In genomic region chr2:106156305-106157288, GRCh38 we compare ENCODE assay signal across 21 cellular contexts. TPM values are rescaled to one million over a fixed set of nuclear protein-coding genes. Genes with fewer than 3 reads are reported as not detected.
A peak's percentile ranks its signal among the peaks of the same experiment; 100 is the strongest.
DNase-seq lines count a peak whose midpoint lies in the region; ATAC-seq and TF ChIP-seq lines count a peak whose summit lies in the region.
"Had no signal": no experiment of that assay in that cellular context is flagged by ENCODE, and none has a peak within 500 bp of the region (broad histone marks: within the 10 kb centered on the region; RNA-seq: fewer than 3 reads in every experiment).

No MANE protein-coding gene starts in this region.

- intact Hi-C loops in activated T-helper 2 cell treated with anti-CD3 and anti-CD28 coated beads, Interferon-gamma antibody, Interleukin-2, Interleukin-4, amounts not matched to agents 10 μg/mL and 5 μg/mL and 100 μg/mL, durations not matched to agents 14 hours and 24 hours and 36 hours (cut with micrococcal nuclease) = no loop called here
- intact Hi-C loops in activated CD4-positive, alpha-beta T cell treated with anti-CD3 and anti-CD28 coated beads for 36 hours (cut with DNase I, micrococcal nuclease) = no loop called here

- no peak overlapping the region for H3K4me2 ChIP-seq in H9 (ENCODE audit: insufficient read depth, insufficient read length, low read length)
- H3K4me2 ChIP-seq: A549 had no signal

- H3K9me3 Mint-ChIP-seq in activated T-cell treated with anti-CD3 and anti-CD28 coated beads, Interleukin-2, amount 50 U/mL, for 24 hours = peaks cover 20% of the 10 kb centered on the region
- H3K9me3 Mint-ChIP-seq in activated T-helper 2 cell treated with anti-CD3 and anti-CD28 coated beads, Interferon-gamma antibody, Interleukin-2, Interleukin-4, amounts not matched to agents 10 μg/mL and 5 μg/mL and 100 μg/mL, durations not matched to agents 14 hours and 24 hours and 36 hours = peaks cover 42% of the 10 kb centered on the region
- H3K9me3 Mint-ChIP-seq in H9 = peaks cover 0 to 2% of the 10 kb centered on the region in 2 experiments; a peak in 1 of 5 replicates
- H3K9me3 Mint-ChIP-seq in activated CD4-positive, alpha-beta T cell treated with anti-CD3 and anti-CD28 coated beads for 36 hours (ENCODE audit: low read depth) = peaks cover 14% of the 10 kb centered on the region

- H3K23ac ChIP-seq in H9 (ENCODE audit: insufficient read length, low read depth, low read length) = no peak overlapping the region

- H4K5ac ChIP-seq in H9 (ENCODE audit: insufficient read length, low read depth, low read length) = no peak overlapping the region

- H3K27ac ChIP-seq in H9 (ENCODE audit: insufficient read length, low read depth, low read length) = no peak overlapping the region
- H3K27ac ChIP-seq: A549, adrenal gland, neutrophil had no signal

- H3K4me3 Mint-ChIP-seq in activated T-cell treated with anti-CD3 and anti-CD28 coated beads, Interleukin-2, amount 50 U/mL, for 24 hours = no peak overlapping the region
- H3K4me3 Mint-ChIP-seq in activated T-helper 2 cell treated with anti-CD3 and anti-CD28 coated beads, Interferon-gamma antibody, Interleukin-2, Interleukin-4, amounts not matched to agents 10 μg/mL and 5 μg/mL and 100 μg/mL, durations not matched to agents 14 hours and 24 hours and 36 hours (ENCODE audit: low read depth) = no peak overlapping the region
- H3K4me3 Mint-ChIP-seq in H9 = no peak overlapping the region
- no peak overlapping the region for H3K4me3 Mint-ChIP-seq in activated CD4-positive, alpha-beta T cell treated with anti-CD3 and anti-CD28 coated beads for 36 hours

- WGBS in H9 (ENCODE audit: extremely low coverage, insufficient read length, low lambda C conversion rate) = no CpG with 5 or more reads among the region's 10 CpGs

- no peak overlapping the region for H3T11ph ChIP-seq in H9 (ENCODE audit: low read length)

- CTCF ChIA-PET in activated CD4-positive, alpha-beta T cell treated with anti-CD3 and anti-CD28 coated beads for 36 hours (lab: Charles Lee) = interaction anchor here (1.2 to 2.8 kb wide), 3 partner anchors 8 to 16 kb away, joined by 3 to 8 read pairs (median 4); no protein-coding TSS in a partner anchor

- no peak overlapping the region for H2AK5ac ChIP-seq in H9 (ENCODE audit: insufficient read length, low read length)

- H3K79me2 ChIP-seq in H9 (ENCODE audit: insufficient read depth, low read length) = no peaks in the 10 kb centered on the region

- no peak overlapping the region for H3K18ac ChIP-seq in H9 (ENCODE audit: insufficient read length, low read depth, low read length)

- H3K4me1 Mint-ChIP-seq in activated T-cell treated with anti-CD3 and anti-CD28 coated beads, Interleukin-2, amount 50 U/mL, for 24 hours (ENCODE audit: low read depth) = peaks cover 73% of the 10 kb centered on the region
- peaks cover 45% of the 10 kb centered on the region for H3K4me1 Mint-ChIP-seq in activated T-helper 2 cell treated with anti-CD3 and anti-CD28 coated beads, Interferon-gamma antibody, Interleukin-2, Interleukin-4, amounts not matched to agents 10 μg/mL and 5 μg/mL and 100 μg/mL, durations not matched to agents 14 hours and 24 hours and 36 hours (ENCODE audit: low read depth)
- peaks cover 7 to 13% of the 10 kb centered on the region in 2 experiments; a peak in 3 of 4 replicates for H3K4me1 Mint-ChIP-seq in H9
- H3K4me1 Mint-ChIP-seq in activated CD4-positive, alpha-beta T cell treated with anti-CD3 and anti-CD28 coated beads for 36 hours = peaks cover 58% of the 10 kb centered on the region

- H2BK20ac ChIP-seq in H9 (ENCODE audit: low read depth, low read length, poor library complexity, severe bottlenecking) = no peak overlapping the region

- ATAC-seq in activated CD4-positive, alpha-beta T cell treated with anti-CD3 and anti-CD28 coated beads for 36 hours = no peak
- ATAC-seq: A549; activated T-cell treated with anti-CD3 and anti-CD28 coated beads, Interleukin-2, amount 50 U/mL, for 72 hours; left ventricle myocardium superior; Right ventricle myocardium inferior had no signal

- no peak overlapping the region for H2BK12ac ChIP-seq in H9 (ENCODE audit: insufficient read length, low read depth, low read length)

- H2BK5ac ChIP-seq in H9 (ENCODE audit: insufficient read length, low read length) = no peak overlapping the region

- no peak overlapping the region for H2BK15ac ChIP-seq in H9 (ENCODE audit: low read depth, low read length)

- H3K23me2 ChIP-seq in H9 (ENCODE audit: insufficient read length, low read depth, low read length, poor library complexity, severe bottlenecking) = no peaks in the 10 kb centered on the region

- no peaks in the 10 kb centered on the region for H3K79me1 ChIP-seq in H9 (ENCODE audit: insufficient read depth, low read depth, low read length, poor library complexity, severe bottlenecking)

- POLR2A ChIA-PET in activated CD4-positive, alpha-beta T cell treated with anti-CD3 and anti-CD28 coated beads for 36 hours (lab: Charles Lee) = interaction anchor here (1.7 kb wide), 1 partner anchor 18 kb away, joined by 3 read pairs; no protein-coding TSS in a partner anchor

- no peak overlapping the region for H3K4ac ChIP-seq in H9 (ENCODE audit: low read depth, low read length)

- H3K36me3 Mint-ChIP-seq in activated T-cell treated with anti-CD3 and anti-CD28 coated beads, Interleukin-2, amount 50 U/mL, for 24 hours (ENCODE audit: low read depth) = peaks cover 93% of the 10 kb centered on the region
- peaks cover 93% of the 10 kb centered on the region for H3K36me3 Mint-ChIP-seq in activated T-helper 2 cell treated with anti-CD3 and anti-CD28 coated beads, Interferon-gamma antibody, Interleukin-2, Interleukin-4, amounts not matched to agents 10 μg/mL and 5 μg/mL and 100 μg/mL, durations not matched to agents 14 hours and 24 hours and 36 hours (ENCODE audit: low read depth)
- peaks cover 22 to 56% (median 46%) of the 10 kb centered on the region in 3 experiments; a peak in 6 of 7 replicates for H3K36me3 Mint-ChIP-seq in H9 (ENCODE audit: insufficient read depth in 1 of 3, low read depth in 3 of 3)
- H3K36me3 Mint-ChIP-seq in activated CD4-positive, alpha-beta T cell treated with anti-CD3 and anti-CD28 coated beads for 36 hours (ENCODE audit: low read depth) = peaks cover 75% of the 10 kb centered on the region

- H3K27ac Mint-ChIP-seq in activated T-cell treated with anti-CD3 and anti-CD28 coated beads, Interleukin-2, amount 50 U/mL, for 24 hours = peak overlapping the region; percentile 54
- peak overlapping the region; percentile 3 for H3K27ac Mint-ChIP-seq in activated T-helper 2 cell treated with anti-CD3 and anti-CD28 coated beads, Interferon-gamma antibody, Interleukin-2, Interleukin-4, amounts not matched to agents 10 μg/mL and 5 μg/mL and 100 μg/mL, durations not matched to agents 14 hours and 24 hours and 36 hours
- no peak overlapping the region for H3K27ac Mint-ChIP-seq in H9
- no peak overlapping the region for H3K27ac Mint-ChIP-seq in activated CD4-positive, alpha-beta T cell treated with anti-CD3 and anti-CD28 coated beads for 36 hours

- no peaks in the 10 kb centered on the region for H3K4me1 ChIP-seq in H9 (ENCODE audit: insufficient read depth, low read length)
- H3K4me1 ChIP-seq: A549 had no signal

- DNase-seq in activated T-cell treated with anti-CD3 and anti-CD28 coated beads, Interleukin-2, amount 50 U/mL, for 24 hours = no peak
- DNase-seq in activated T-cell treated with anti-CD3 and anti-CD28 coated beads, Interleukin-2, amount 50 U/mL, for 48 hours = no peak
- DNase-seq in LHCN-M2 (ENCODE audit: low read depth) (peak; percentile 36), fibroblast of villous mesenchyme (ENCODE audit: low read depth) (peak; percentile 27), H9 (no peak), COR-L47 (lab: John Stamatoyannopoulos, UW) (no peak)
- DNase-seq in activated T-helper 2 cell treated with anti-CD3 and anti-CD28 coated beads, Interferon-gamma antibody, Interleukin-2, Interleukin-4, amounts not matched to agents 10 μg/mL and 5 μg/mL and 100 μg/mL, durations not matched to agents 14 hours and 24 hours and 36 hours (ENCODE audit: low spot score) = no peak
- no peak for DNase-seq in activated CD4-positive, alpha-beta T cell treated with anti-CD3 and anti-CD28 coated beads for 36 hours
- DNase-seq: activated CD4-positive, alpha-beta T cell treated with anti-CD3 and anti-CD28 coated beads, Interleukin-2, amount 50 U/mL, for 1 hour; activated T-cell treated with anti-CD3 and anti-CD28 coated beads, Interleukin-2, amount 50 U/mL, for 72 hours; adrenal gland; C1 segment of cervical spinal cord; head of caudate nucleus; left ventricle myocardium superior; NCI-H2081 treated with DMSO at 0.1 percent for 48 hours; NCI-H510A treated with DMSO at 0.1 percent for 48 hours; SW 1271 had no signal

- TF ChIP-seq CTCF in fibroblast of villous mesenchyme (IDR thresholded peaks at IDR 0.05; ENCODE audit: insufficient read depth, low read depth, low read length) (no peak), H9 (conservative IDR thresholded peaks at IDR 0.05) (no peak)

- no peaks in the 10 kb centered on the region for H3K27me3 Mint-ChIP-seq in activated T-cell treated with anti-CD3 and anti-CD28 coated beads, Interleukin-2, amount 50 U/mL, for 24 hours
- no peaks in the 10 kb centered on the region for H3K27me3 Mint-ChIP-seq in activated T-helper 2 cell treated with anti-CD3 and anti-CD28 coated beads, Interferon-gamma antibody, Interleukin-2, Interleukin-4, amounts not matched to agents 10 μg/mL and 5 μg/mL and 100 μg/mL, durations not matched to agents 14 hours and 24 hours and 36 hours (ENCODE audit: low read depth)
- no peaks in the 10 kb centered on the region for H3K27me3 Mint-ChIP-seq in H9 (ENCODE audit: low read depth)
- H3K27me3 Mint-ChIP-seq in activated CD4-positive, alpha-beta T cell treated with anti-CD3 and anti-CD28 coated beads for 36 hours = no peaks in the 10 kb centered on the region
- H3K27me3 Mint-ChIP-seq: central memory CD8-positive, alpha-beta T cell had no signal

- H2AFZ ChIP-seq in H9 (ENCODE audit: low read length) = no peak overlapping the region

- H2BK120ac ChIP-seq in H9 (ENCODE audit: low read depth, low read length, poor library complexity, severe bottlenecking) = no peak overlapping the region

- no peak overlapping the region for H3K14ac ChIP-seq in H9 (ENCODE audit: insufficient read depth, low read length)

- no peak overlapping the region for H3K9ac ChIP-seq in H9 (ENCODE audit: extremely low read depth, insufficient read length, low read length)

- no peak overlapping the region for H4K8ac ChIP-seq in H9 (replicated peaks; ENCODE audit: insufficient read length, low read depth, low read length)

- no peak overlapping the region for H3K56ac ChIP-seq in H9 (ENCODE audit: insufficient read length, low read depth, low read length)

- no peaks in the 10 kb centered on the region for H4K20me1 ChIP-seq in H9 (ENCODE audit: control insufficient read depth, insufficient read depth, insufficient read length)

- no peaks in the 10 kb centered on the region for H3K9me3 ChIP-seq in H9 (ENCODE audit: control insufficient read depth, low read depth, low read length)
- H3K9me3 ChIP-seq: neutrophil had no signal

- H3K4me3 ChIP-seq in fibroblast of villous mesenchyme (ENCODE audit: low read depth, low read length) = no peak overlapping the region
- H3K4me3 ChIP-seq: A549, adrenal gland had no signal

- no peak overlapping the region for H4K91ac ChIP-seq in H9 (ENCODE audit: insufficient read length, low read depth, low read length)

- H3K27me3 ChIP-seq in H9 (ENCODE audit: insufficient read depth, low read length) = no peaks in the 10 kb centered on the region
- H3K27me3 ChIP-seq: adrenal gland, neutrophil had no signal

RNA-seq across cellular contexts. Expression of gene UXS1, which starts 37.5 kb away (rescaled TPM):
- 52.5 and 66.0 TPM in 2 replicates for total RNA-seq in LHCN-M2 (2014; rRNA removed)
- polyA plus RNA-seq in LHCN-M2 (2012) = 45.0 TPM
- total RNA-seq in activated T-helper 2 cell treated with anti-CD3 and anti-CD28 coated beads, Interferon-gamma antibody, Interleukin-2, Interleukin-4, amounts not matched to agents 10 μg/mL and 5 μg/mL and 100 μg/mL, durations not matched to agents 14 hours and 24 hours and 36 hours = 29.7 and 34.9 TPM in 2 replicates
- 22.5 and 37.6 TPM in 2 replicates for total RNA-seq in fibroblast of villous mesenchyme
- total RNA-seq in H9 (2021) = 46.3 and 48.4 TPM in 2 replicates
- 10 to 100 TPM; 35.6 to 37.7 TPM for total RNA-seq in activated CD4-positive, alpha-beta T cell treated with anti-CD3 and anti-CD28 coated beads for 36 hours

Comparison
In these comparisons a context has a peak if more than half of its experiments do, and no peak if none do; other contexts are left out.
1. DNase-seq: peak in LHCN-M2 (single experiment) and fibroblast of villous mesenchyme (single experiment); none in activated T-cell treated with anti-CD3 and anti-CD28 coated beads, Interleukin-2, amount 50 U/mL, for 24 hours (single experiment), activated T-cell treated with anti-CD3 and anti-CD28 coated beads, Interleukin-2, amount 50 U/mL, for 48 hours (0 of 2), activated T-helper 2 cell treated with anti-CD3 and anti-CD28 coated beads, Interferon-gamma antibody, Interleukin-2, Interleukin-4, amounts not matched to agents 10 μg/mL and 5 μg/mL and 100 μg/mL, durations not matched to agents 14 hours and 24 hours and 36 hours (single experiment), H9 (single experiment), COR-L47 (single experiment) and activated CD4-positive, alpha-beta T cell treated with anti-CD3 and anti-CD28 coated beads for 36 hours (single experiment).
2. H3K27ac Mint-ChIP-seq: peak in activated T-cell treated with anti-CD3 and anti-CD28 coated beads, Interleukin-2, amount 50 U/mL, for 24 hours (single experiment) and activated T-helper 2 cell treated with anti-CD3 and anti-CD28 coated beads, Interferon-gamma antibody, Interleukin-2, Interleukin-4, amounts not matched to agents 10 μg/mL and 5 μg/mL and 100 μg/mL, durations not matched to agents 14 hours and 24 hours and 36 hours (single experiment); none in H9 (0 of 3) and activated CD4-positive, alpha-beta T cell treated with anti-CD3 and anti-CD28 coated beads for 36 hours (single experiment).